28 cellular contexts compared by ENCODE assay signal in the genomic region with DNA sequence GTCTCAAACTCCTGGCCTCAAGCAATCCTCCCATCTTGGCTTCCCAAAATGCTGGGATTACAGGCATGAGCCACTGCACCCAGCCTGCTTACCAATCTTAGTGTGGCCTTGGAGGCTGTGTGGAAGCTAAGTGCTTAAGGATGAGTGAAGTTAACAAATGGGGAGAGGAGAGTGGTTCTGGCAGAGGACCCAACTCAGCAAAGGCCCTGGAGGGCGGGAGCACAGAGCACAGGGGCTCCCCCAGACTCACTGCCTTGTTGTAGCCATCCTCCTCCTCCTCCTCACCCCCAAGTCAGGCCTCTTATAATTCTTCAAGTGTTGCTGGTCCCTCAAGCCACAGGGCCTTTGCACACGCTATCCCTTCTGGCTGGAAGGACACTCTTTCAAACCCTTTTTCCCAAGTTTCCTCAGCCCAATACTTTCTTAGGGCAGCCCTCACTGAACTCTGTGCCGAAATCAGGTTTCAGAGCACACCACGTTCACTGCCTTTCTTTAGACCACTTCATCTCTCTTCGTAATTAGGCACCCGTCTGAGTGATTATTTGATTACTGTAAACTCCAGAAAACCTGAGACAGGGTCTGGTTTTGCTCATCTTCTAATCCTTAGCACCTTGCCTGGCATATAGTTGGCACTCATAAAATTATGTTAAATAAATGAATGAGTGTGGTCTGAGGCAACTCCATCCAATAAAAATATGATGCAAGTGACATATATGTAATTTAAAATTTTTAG. TPM values are rescaled to one million over a fixed set of nuclear protein-coding genes. Genes with fewer than 3 reads are reported as not detected.
"Had no signal": no experiment of that assay in that cellular context is flagged by ENCODE, and none has a peak within 500 bp of the region (broad histone marks: within the 10 kb centered on the region; RNA-seq: fewer than 3 reads in every experiment).

No MANE protein-coding gene starts in this region.

- H3K27me3 ChIP-seq: hepatocyte, right lobe of liver, stomach, vagina had no signal

- H3K9me3 Mint-ChIP-seq: activated CD4-positive, alpha-beta memory T cell treated with anti-CD3 and anti-CD28 coated beads, Interleukin-2, amount 10 ng/mL, durations not matched to agents 7 days and 5 days; activated CD4-positive, alpha-beta T cell treated with anti-CD3 and anti-CD28 coated beads, Interleukin-2, amount 10 ng/mL, durations not matched to agents 24 days and 14 days; activated naive CD4-positive, alpha-beta T cell treated with anti-CD3 and anti-CD28 coated beads, Interleukin-2, amount 50 U/mL, for 72 hours; activated T-helper 17 cell treated with anti-CD3 and anti-CD28 coated beads, Interleukin-2, amount 50 U/mL, for 72 hours; central memory CD8-positive, alpha-beta T cell; effector memory CD8-positive, alpha-beta T cell; nephron progenitor cell; stimulated activated memory B cell treated with anti-CD40 and anti-IgM and Interleukin-4, amounts not matched to agents 10 μg/mL and 1 μg/mL and 100 μg/mL, for 72 hours; T-helper 1 cell treated with Interleukin-12 subunit alpha and Interleukin-12 subunit beta and Interleukin-4 antibody, amounts not matched to agents 30 μg/mL and 1 μg/mL, for 36 hours had no signal

- H2AFZ ChIP-seq: hepatocyte had no signal

- H3K4me2 ChIP-seq: hepatocyte had no signal

- H3K4me1 Mint-ChIP-seq: activated T-helper 17 cell treated with anti-CD3 and anti-CD28 coated beads, Interleukin-2, amount 50 U/mL, for 72 hours had no signal

- H3K27ac Mint-ChIP-seq: activated CD4-positive, alpha-beta memory T cell treated with anti-CD3 and anti-CD28 coated beads, Interleukin-2, amount 10 ng/mL, durations not matched to agents 7 days and 5 days; activated CD4-positive, alpha-beta T cell treated with anti-CD3 and anti-CD28 coated beads, Interleukin-2, amount 10 ng/mL, durations not matched to agents 24 days and 14 days; activated T-helper 17 cell treated with anti-CD3 and anti-CD28 coated beads, Interleukin-2, amount 50 U/mL, for 72 hours; stimulated activated memory B cell treated with anti-CD40 and anti-IgM and Interleukin-4, amounts not matched to agents 10 μg/mL and 1 μg/mL and 100 μg/mL, for 72 hours; T-helper 1 cell treated with Interleukin-12 subunit alpha and Interleukin-12 subunit beta and Interleukin-4 antibody, amounts not matched to agents 30 μg/mL and 1 μg/mL, for 36 hours had no signal

- H3K36me3 ChIP-seq: right lobe of liver, stomach, transverse colon, vagina had no signal

- H3K36me3 Mint-ChIP-seq: activated naive CD4-positive, alpha-beta T cell treated with anti-CD3 and anti-CD28 coated beads, Interleukin-2, amount 50 U/mL, for 72 hours; stimulated activated memory B cell treated with anti-CD40 and anti-IgM and Interleukin-4, amounts not matched to agents 10 μg/mL and 1 μg/mL and 100 μg/mL, for 72 hours had no signal

- FAIRE-seq: astrocyte, colon, endothelial cell of umbilical vein had no signal

- H3K27ac ChIP-seq: hepatocyte, right lobe of liver, stomach, transverse colon, vagina had no signal

- H3K4me3 ChIP-seq: hepatocyte, right lobe of liver, skin epidermis, stomach, transverse colon, vagina had no signal

- H3K9me3 ChIP-seq: right lobe of liver, stomach, transverse colon, vagina had no signal

- H3K79me2 ChIP-seq: hepatocyte had no signal

- H3K4me3 Mint-ChIP-seq: activated CD4-positive, alpha-beta memory T cell treated with anti-CD3 and anti-CD28 coated beads, Interleukin-2, amount 10 ng/mL, durations not matched to agents 7 days and 5 days; activated CD4-positive, alpha-beta T cell treated with anti-CD3 and anti-CD28 coated beads, Interleukin-2, amount 10 ng/mL, durations not matched to agents 24 days and 14 days; activated T-helper 17 cell treated with anti-CD3 and anti-CD28 coated beads, Interleukin-2, amount 50 U/mL, for 72 hours; central memory CD8-positive, alpha-beta T cell; effector memory CD8-positive, alpha-beta T cell; stimulated activated memory B cell treated with anti-CD40 and anti-IgM and Interleukin-4, amounts not matched to agents 10 μg/mL and 1 μg/mL and 100 μg/mL, for 72 hours; T-helper 1 cell treated with Interleukin-12 subunit alpha and Interleukin-12 subunit beta and Interleukin-4 antibody, amounts not matched to agents 30 μg/mL and 1 μg/mL, for 36 hours had no signal

- DNase-seq: activated CD4-positive, alpha-beta memory T cell treated with anti-CD3 and anti-CD28 coated beads, Interleukin-2, amount 10 ng/mL, durations not matched to agents 7 days and 5 days; activated CD4-positive, alpha-beta T cell treated with anti-CD3 and anti-CD28 coated beads, Interleukin-2, amount 10 ng/mL, durations not matched to agents 24 days and 14 days; activated CD4-positive, CD25-positive, alpha-beta regulatory T cell; activated T-cell treated with anti-CD3 and anti-CD28 coated beads, Interleukin-2, amount 50 U/mL, for 1 hour; effector memory CD8-positive, alpha-beta T cell; foreskin melanocyte; kidney glomerular epithelial cell; left ventricle myocardium superior; mammary epithelial cell; midbrain; nephron progenitor cell; occipital lobe; right lobe of liver; stimulated activated CD4-positive, alpha-beta T cell treated with anti-CD3 and anti-CD28 coated beads, Interleukin-2, amount 100 ng/mL, for 24 hours; stomach; transverse colon had no signal

RNA-seq across cellular contexts. Expression of gene NGFR, which starts 23.4 kb away (rescaled TPM):
- total RNA-seq: activated CD4-positive, alpha-beta T cell treated with anti-CD3 and anti-CD28 coated beads, Interleukin-2, amount 10 ng/mL, durations not matched to agents 24 days and 14 days; activated naive CD4-positive, alpha-beta T cell treated with anti-CD3 and anti-CD28 coated beads, Interleukin-2, amount 50 U/mL, for 72 hours; dermis microvascular lymphatic vessel endothelial cell; endothelial cell of umbilical vein had no signal
- polyA plus RNA-seq: endothelial cell of umbilical vein had no signal

RNA-seq across cellular contexts. Expression of gene NXPH3, which starts 57.2 kb away (rescaled TPM):
- total RNA-seq: activated CD4-positive, alpha-beta memory T cell treated with anti-CD3 and anti-CD28 coated beads, Interleukin-2, amount 10 ng/mL, durations not matched to agents 7 days and 5 days; activated CD4-positive, alpha-beta T cell treated with anti-CD3 and anti-CD28 coated beads, Interleukin-2, amount 10 ng/mL, durations not matched to agents 24 days and 14 days; activated T-helper 17 cell treated with anti-CD3 and anti-CD28 coated beads, Interleukin-2, amount 50 U/mL, for 72 hours had no signal
